In genomic region chr11:77668760-77669159, GRCh38 we compare ENCODE assay signal across 20 cellular contexts. TPM values are rescaled to one million over a fixed set of nuclear protein-coding genes. Genes with fewer than 3 reads are reported as not detected.
DNase-seq lines count a peak whose midpoint lies in the region; ATAC-seq, FAIRE-seq and TF ChIP-seq lines count a peak whose summit lies in the region.
"Had no signal": no experiment of that assay in that cellular context is flagged by ENCODE, and none has a peak within 500 bp of the region (broad histone marks: within the 10 kb centered on the region; RNA-seq: fewer than 3 reads in every experiment).

No MANE protein-coding gene starts in this region.

- ATAC-seq in A549 (no peak), Panc1 (peak; percentile 32; the same call in 1 of the 2 replicates), HG03097 (IDR thresholded peaks at IDR 0.05; ENCODE audit: low FRiP score, unreplicated experiment) (no peak), HG02678 (IDR thresholded peaks at IDR 0.05; ENCODE audit: unreplicated experiment) (no peak), HG02870 (IDR thresholded peaks at IDR 0.05; ENCODE audit: unreplicated experiment) (no peak)
- ATAC-seq: GM12878 had no signal

- intact Hi-C loops in Panc1 (cut with micrococcal nuclease; ENCODE audit: unreplicated experiment), result no loop called here

- POLR2A ChIA-PET in A549 (lab: Yijun Ruan, JAX), result no interaction called here
- POLR2A ChIA-PET in Panc1 (lab: Charles Lee), result no interaction called here

- 0 out of 3 replicates have a peak overlapping the region, but pooled peaks have one; percentile 45 for H3K4me2 ChIP-seq in A549
- H3K4me2 ChIP-seq: KMS-11 had no signal

- H3K27ac ChIP-seq in A549 (peak overlapping the region; percentile 4 to 30; a peak in 2 of 6 replicates), Panc1 (ENCODE audit: low read length) (no peak overlapping the region)
- H3K27ac ChIP-seq: KMS-11 had no signal

- peaks cover 40% of the 10 kb centered on the region for H3K36me3 ChIP-seq in Panc1 (ENCODE audit: control insufficient read depth, insufficient read depth, low read length)
- H3K36me3 ChIP-seq in H7 (replicated peaks; ENCODE audit: control insufficient read depth, insufficient read depth, low read length), result peaks cover 19% of the 10 kb centered on the region

- peaks cover 31% of the 10 kb centered on the region for H3K4me1 ChIP-seq in A549
- no peaks in the 10 kb centered on the region for H3K4me1 ChIP-seq in Panc1 (ENCODE audit: control insufficient read depth, insufficient read depth, low read length)
- H3K4me1 ChIP-seq: BE2C had no signal

- no TSS peak for BruUV-seq in Panc1 (replicated peaks; lab: Mats Ljungman, UMichigan)

- no peak overlapping the region for H3K4me3 ChIP-seq in A549
- H3K4me3 ChIP-seq in Panc1 (ENCODE audit: low read depth in 2 of 2, low read length in 2 of 2), result no peak overlapping the region
- H3K4me3 ChIP-seq in H7 (ENCODE audit: insufficient read depth, low read depth, low read length), result no peak overlapping the region
- H3K4me3 ChIP-seq: GM12878 had no signal

- in situ Hi-C loops in Panc1 (cut with HindIII; ENCODE audit: low pct_unique_long_range_greater_than_20kb, low sequenced_read_pairs), result no loop called here

- DNase-seq in A549 (ENCODE audit: low read depth in 1 of 2, low spot score in 1 of 2) (no peak), EL (peak; percentile 19), Panc1 (ENCODE audit: low read depth, low spot score) (no peak), iris pigment epithelial cell (ENCODE audit: low read depth) (peak; percentile 59), H7 (no peak)
- DNase-seq: BE2C, DMS153, MM.1S, NCI-H1105 treated with DMSO at 0.1 percent for 48 hours, NCI-H187 treated with DMSO at 0.1 percent for 48 hours, NCI-H2171, NCI-H82, SHP77 treated with DMSO at 0.1 percent for 48 hours had no signal

- CTCF ChIA-PET in A549 (lab: Yijun Ruan, JAX), result no interaction called here
- CTCF ChIA-PET in Panc1 (lab: Charles Lee), result no interaction called here

- no peaks in the 10 kb centered on the region for H3K27me3 ChIP-seq in Panc1 (ENCODE audit: control insufficient read depth, insufficient read depth, low read length)
- H3K27me3 ChIP-seq in H7 (ENCODE audit: control insufficient read depth, insufficient read depth, low read length), result no peaks in the 10 kb centered on the region
- H3K27me3 ChIP-seq: BE2C had no signal

- no peak for TF ChIP-seq EP300 in A549 (IDR thresholded peaks at IDR 0.05)

- no peak for TF ChIP-seq RAD21 in A549 (conservative IDR thresholded peaks at IDR 0.05 in 1 of 2, IDR thresholded peaks at IDR 0.05 in 1 of 2)

- H3K9me3 ChIP-seq in A549 (no peaks in the 10 kb centered on the region), Panc1 (ENCODE audit: control insufficient read depth, insufficient read depth, low read depth, low read length) (no peaks in the 10 kb centered on the region)
- H3K9me3 ChIP-seq: BE2C had no signal

- no peak for TF ChIP-seq POLR2A in A549 (IDR thresholded peaks at IDR 0.05; ENCODE audit: low read length)

- 50% methylated on average over 3 of the region's 3 CpGs for WGBS in A549 (ENCODE audit: missing lambda C conversion rate)

- FAIRE-seq in A549 (lab: Jason Lieb, UNC), result no peak
- FAIRE-seq: GM12878, GM18507, GM19239 had no signal

- TF ChIP-seq CTCF in A549 (IDR thresholded peaks at IDR 0.05), result no peak
- no peak for TF ChIP-seq CTCF in Panc1 (IDR thresholded peaks at IDR 0.05)

TF ChIP-seq in A549, 52 proteins besides CTCF, POLR2A, EP300 and RAD21:
- TF ChIP-seq TP53 (CRISPR knock-in tag; IDR thresholded peaks at IDR 0.05) (no peak), NFE2L2 (conservative IDR thresholded peaks at IDR 0.05; ENCODE audit: low read length) (no peak), CBX8 (IDR thresholded peaks at IDR 0.05) (no peak), RARB (CRISPR knock-in tag; IDR thresholded peaks at IDR 0.05) (no peak), FOXS1 (CRISPR knock-in tag; IDR thresholded peaks at IDR 0.05) (no peak), ZC3H11A (IDR thresholded peaks at IDR 0.05) (no peak), ZNF302 (CRISPR knock-in tag; IDR thresholded peaks at IDR 0.05) (no peak), MYC (IDR thresholded peaks at IDR 0.05; ENCODE audit: borderline replicate concordance, low read length) (no peak), HOXA7 (CRISPR knock-in tag; IDR thresholded peaks at IDR 0.05) (no peak), RNF2 (IDR thresholded peaks at IDR 0.05; ENCODE audit: borderline replicate concordance, low read depth) (no peak), MAZ (IDR thresholded peaks at IDR 0.05; ENCODE audit: borderline replicate concordance, low read depth, low read length) (no peak), HOXB5 (CRISPR knock-in tag; IDR thresholded peaks at IDR 0.05) (no peak), HMGXB4 (CRISPR knock-in tag; IDR thresholded peaks at IDR 0.05; ENCODE audit: borderline replicate concordance) (no peak), PHF8 (IDR thresholded peaks at IDR 0.05; ENCODE audit: borderline replicate concordance, low read depth) (no peak), CHD4 (IDR thresholded peaks at IDR 0.05; ENCODE audit: borderline replicate concordance) (no peak), RCOR1 (IDR thresholded peaks at IDR 0.05; ENCODE audit: low read depth, low read length) (no peak), SREBF2 (IDR thresholded peaks at IDR 0.05) (no peak)
- TF ChIP-seq, protein P1, sequence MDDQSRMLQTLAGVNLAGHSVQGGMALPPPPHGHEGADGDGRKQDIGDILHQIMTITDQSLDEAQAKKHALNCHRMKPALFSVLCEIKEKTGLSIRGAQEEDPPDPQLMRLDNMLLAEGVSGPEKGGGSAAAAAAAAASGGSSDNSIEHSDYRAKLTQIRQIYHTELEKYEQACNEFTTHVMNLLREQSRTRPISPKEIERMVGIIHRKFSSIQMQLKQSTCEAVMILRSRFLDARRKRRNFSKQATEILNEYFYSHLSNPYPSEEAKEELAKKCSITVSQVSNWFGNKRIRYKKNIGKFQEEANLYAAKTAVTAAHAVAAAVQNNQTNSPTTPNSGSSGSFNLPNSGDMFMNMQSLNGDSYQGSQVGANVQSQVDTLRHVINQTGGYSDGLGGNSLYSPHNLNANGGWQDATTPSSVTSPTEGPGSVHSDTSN (IDR thresholded peaks at IDR 0.05), result no peak
- TF ChIP-seq, protein P2, sequence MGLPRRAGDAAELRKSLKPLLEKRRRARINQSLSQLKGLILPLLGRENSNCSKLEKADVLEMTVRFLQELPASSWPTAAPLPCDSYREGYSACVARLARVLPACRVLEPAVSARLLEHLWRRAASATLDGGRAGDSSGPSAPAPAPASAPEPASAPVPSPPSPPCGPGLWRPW (IDR thresholded peaks at IDR 0.05), result no peak
- TF ChIP-seq, protein P3, sequence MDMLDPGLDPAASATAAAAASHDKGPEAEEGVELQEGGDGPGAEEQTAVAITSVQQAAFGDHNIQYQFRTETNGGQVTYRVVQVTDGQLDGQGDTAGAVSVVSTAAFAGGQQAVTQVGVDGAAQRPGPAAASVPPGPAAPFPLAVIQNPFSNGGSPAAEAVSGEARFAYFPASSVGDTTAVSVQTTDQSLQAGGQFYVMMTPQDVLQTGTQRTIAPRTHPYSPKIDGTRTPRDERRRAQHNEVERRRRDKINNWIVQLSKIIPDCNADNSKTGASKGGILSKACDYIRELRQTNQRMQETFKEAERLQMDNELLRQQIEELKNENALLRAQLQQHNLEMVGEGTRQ (IDR thresholded peaks at IDR 0.05), result no peak

RNA-seq across cellular contexts. Expression of gene CLNS1A, which starts 31.2 kb away (rescaled TPM):
- polyA plus RNA-seq in A549 (2011; rRNA removed), result 176 and 210 TPM in 2 replicates
- 92.5 and 93.3 TPM in 2 replicates for polyA plus RNA-seq in A549 (2012; cell fraction: cytosol; rRNA removed)
- polyA plus RNA-seq in A549 (2012; cell fraction: nucleus; rRNA removed), result 41.7 and 49.0 TPM in 2 replicates
- 165 to 182 TPM (median 173 TPM) in 3 replicates for polyA plus RNA-seq in A549 (2017; fragmentation: RNase III; extraction: RNeasy Plus Mini Kit Qiagen cat#74134 plus additional on column Dnase treatment)
- polyA minus RNA-seq in A549 (2011; rRNA and poly(A)+ RNA removed), result 71.7 and 78.0 TPM in 2 replicates
- 117 TPM for total RNA-seq in Panc1 (2021; ENCODE audit: unreplicated experiment)
- 140 TPM for polyA plus RNA-seq in Panc1 (2012; ENCODE audit: insufficient read length)
- total RNA-seq in H7 (2014; rRNA removed; shearing (Covaris generic)), result 167 and 242 TPM in 2 replicates

Comparison
In these comparisons a context has a peak if more than half of its experiments do, and no peak if none do; other contexts are left out.
1. DNase-seq: peak in EL (single experiment) and iris pigment epithelial cell (single experiment); none in A549 (0 of 2), Panc1 (single experiment) and H7 (single experiment).